ENCODE assay signal across 1 cellular context in the genomic region with DNA sequence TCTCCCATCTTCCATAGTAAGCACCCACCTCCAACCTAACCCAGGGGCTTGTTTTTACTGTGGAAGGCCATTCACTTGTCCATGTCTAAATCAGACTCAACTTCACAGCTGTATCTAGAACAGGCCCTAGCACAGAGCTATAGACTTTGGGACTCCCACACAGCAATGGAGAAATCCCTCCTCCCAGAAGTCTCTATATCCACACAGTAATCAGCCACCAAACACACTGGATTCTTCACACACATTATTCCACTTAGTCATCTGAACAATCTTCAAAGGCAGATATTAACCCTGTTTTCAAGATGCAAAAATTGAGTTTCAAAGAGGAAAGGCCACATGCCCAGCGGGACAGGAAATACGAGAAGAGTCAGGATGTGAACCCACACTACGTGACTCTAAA.
TF ChIP-seq lines count a peak whose summit lies in the region.

No MANE protein-coding gene starts in this region.

TF ChIP-seq in GM23338, 12 proteins besides CTCF, POLR2A, EP300 and RAD21:
- TF ChIP-seq, protein P1, sequence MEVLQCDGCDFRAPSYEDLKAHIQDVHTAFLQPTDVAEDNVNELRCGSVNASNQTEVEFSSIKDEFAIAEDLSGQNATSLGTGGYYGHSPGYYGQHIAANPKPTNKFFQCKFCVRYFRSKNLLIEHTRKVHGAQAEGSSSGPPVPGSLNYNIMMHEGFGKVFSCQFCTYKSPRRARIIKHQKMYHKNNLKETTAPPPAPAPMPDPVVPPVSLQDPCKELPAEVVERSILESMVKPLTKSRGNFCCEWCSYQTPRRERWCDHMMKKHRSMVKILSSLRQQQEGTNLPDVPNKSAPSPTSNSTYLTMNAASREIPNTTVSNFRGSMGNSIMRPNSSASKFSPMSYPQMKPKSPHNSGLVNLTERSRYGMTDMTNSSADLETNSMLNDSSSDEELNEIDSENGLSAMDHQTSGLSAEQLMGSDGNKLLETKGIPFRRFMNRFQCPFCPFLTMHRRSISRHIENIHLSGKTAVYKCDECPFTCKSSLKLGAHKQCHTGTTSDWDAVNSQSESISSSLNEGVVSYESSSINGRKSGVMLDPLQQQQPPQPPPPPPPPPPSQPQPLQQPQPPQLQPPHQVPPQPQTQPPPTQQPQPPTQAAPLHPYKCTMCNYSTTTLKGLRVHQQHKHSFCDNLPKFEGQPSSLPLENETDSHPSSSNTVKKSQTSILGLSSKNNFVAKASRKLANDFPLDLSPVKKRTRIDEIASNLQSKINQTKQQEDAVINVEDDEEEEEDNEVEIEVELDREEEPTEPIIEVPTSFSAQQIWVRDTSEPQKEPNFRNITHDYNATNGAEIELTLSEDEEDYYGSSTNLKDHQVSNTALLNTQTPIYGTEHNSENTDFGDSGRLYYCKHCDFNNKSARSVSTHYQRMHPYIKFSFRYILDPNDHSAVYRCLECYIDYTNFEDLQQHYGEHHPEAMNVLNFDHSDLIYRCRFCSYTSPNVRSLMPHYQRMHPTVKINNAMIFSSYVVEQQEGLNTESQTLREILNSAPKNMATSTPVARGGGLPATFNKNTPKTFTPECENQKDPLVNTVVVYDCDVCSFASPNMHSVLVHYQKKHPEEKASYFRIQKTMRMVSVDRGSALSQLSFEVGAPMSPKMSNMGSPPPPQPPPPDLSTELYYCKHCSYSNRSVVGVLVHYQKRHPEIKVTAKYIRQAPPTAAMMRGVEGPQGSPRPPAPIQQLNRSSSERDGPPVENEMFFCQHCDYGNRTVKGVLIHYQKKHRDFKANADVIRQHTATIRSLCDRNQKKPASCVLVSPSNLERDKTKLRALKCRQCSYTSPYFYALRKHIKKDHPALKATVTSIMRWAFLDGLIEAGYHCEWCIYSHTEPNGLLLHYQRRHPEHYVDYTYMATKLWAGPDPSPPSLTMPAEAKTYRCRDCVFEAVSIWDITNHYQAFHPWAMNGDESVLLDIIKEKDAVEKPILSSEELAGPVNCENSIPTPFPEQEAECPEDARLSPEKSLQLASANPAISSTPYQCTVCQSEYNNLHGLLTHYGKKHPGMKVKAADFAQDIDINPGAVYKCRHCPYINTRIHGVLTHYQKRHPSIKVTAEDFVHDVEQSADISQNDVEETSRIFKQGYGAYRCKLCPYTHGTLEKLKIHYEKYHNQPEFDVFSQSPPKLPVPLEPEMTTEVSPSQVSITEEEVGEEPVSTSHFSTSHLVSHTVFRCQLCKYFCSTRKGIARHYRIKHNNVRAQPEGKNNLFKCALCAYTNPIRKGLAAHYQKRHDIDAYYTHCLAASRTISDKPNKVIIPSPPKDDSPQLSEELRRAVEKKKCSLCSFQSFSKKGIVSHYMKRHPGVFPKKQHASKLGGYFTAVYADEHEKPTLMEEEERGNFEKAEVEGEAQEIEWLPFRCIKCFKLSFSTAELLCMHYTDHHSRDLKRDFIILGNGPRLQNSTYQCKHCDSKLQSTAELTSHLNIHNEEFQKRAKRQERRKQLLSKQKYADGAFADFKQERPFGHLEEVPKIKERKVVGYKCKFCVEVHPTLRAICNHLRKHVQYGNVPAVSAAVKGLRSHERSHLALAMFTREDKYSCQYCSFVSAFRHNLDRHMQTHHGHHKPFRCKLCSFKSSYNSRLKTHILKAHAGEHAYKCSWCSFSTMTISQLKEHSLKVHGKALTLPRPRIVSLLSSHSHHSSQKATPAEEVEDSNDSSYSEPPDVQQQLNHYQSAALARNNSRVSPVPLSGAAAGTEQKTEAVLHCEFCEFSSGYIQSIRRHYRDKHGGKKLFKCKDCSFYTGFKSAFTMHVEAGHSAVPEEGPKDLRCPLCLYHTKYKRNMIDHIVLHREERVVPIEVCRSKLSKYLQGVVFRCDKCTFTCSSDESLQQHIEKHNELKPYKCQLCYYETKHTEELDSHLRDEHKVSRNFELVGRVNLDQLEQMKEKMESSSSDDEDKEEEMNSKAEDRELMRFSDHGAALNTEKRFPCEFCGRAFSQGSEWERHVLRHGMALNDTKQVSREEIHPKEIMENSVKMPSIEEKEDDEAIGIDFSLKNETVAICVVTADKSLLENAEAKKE (CRISPR knock-in tag; IDR thresholded peaks at IDR 0.05) = no peak
- TF ChIP-seq CREB1 (CRISPR knock-in tag; IDR thresholded peaks at IDR 0.05; ENCODE audit: low read depth) (no peak), STAT1 (IDR thresholded peaks at IDR 0.05; ENCODE audit: unreplicated experiment) (no peak), NANOG (IDR thresholded peaks at IDR 0.05; ENCODE audit: borderline replicate concordance) (no peak)
